8 cellular contexts compared by ENCODE assay signal in genomic region chr14:95518045-95518751, GRCh38. TPM values are rescaled to one million over a fixed set of nuclear protein-coding genes. Genes with fewer than 3 reads are reported as not detected.
DNase-seq lines count a peak whose midpoint lies in the region; ATAC-seq and TF ChIP-seq lines count a peak whose summit lies in the region.

No MANE protein-coding gene starts in this region.

- H3K36me3 ChIP-seq in adipocyte (ENCODE audit: control insufficient read depth, insufficient read depth, low read length, severe bottlenecking) (no peaks in the 10 kb centered on the region), neutrophil (no peaks in the 10 kb centered on the region)

- H3K4me1 ChIP-seq in adipocyte (ENCODE audit: control insufficient read depth, insufficient read depth, low read length) (peaks cover 71% of the 10 kb centered on the region), neutrophil (ENCODE audit: control insufficient read depth in 1 of 2, insufficient read depth in 1 of 2, low read depth in 1 of 2, low read length in 1 of 2) (peaks cover 80 to 98% of the 10 kb centered on the region in 2 experiments)

- no peaks in the 10 kb centered on the region for H3K27me3 ChIP-seq in adipocyte (replicated peaks; ENCODE audit: control insufficient read depth, insufficient read depth, low read length)
- H3K27me3 ChIP-seq in neutrophil = no peaks in the 10 kb centered on the region

- H3K9me3 ChIP-seq in adipocyte (ENCODE audit: control insufficient read depth, low read length) (no peaks in the 10 kb centered on the region), neutrophil (no peaks in the 10 kb centered on the region)

- peak overlapping the region; percentile 15 for H3K9ac ChIP-seq in adipocyte (ENCODE audit: low read length)

- in situ Hi-C loops in KBM-7 (cut with MboI; ENCODE audit: low pct_unique_long_range_greater_than_20kb, low sequenced_read_pairs) = no loop called here

- peak overlapping the region; percentile 88 for H3K27ac ChIP-seq in neutrophil

- DNase-seq in M059J (ENCODE audit: low read depth) = peak; percentile 36
- DNase-seq in adipocyte (ENCODE audit: low read depth) = peak; percentile 47
- no peak for DNase-seq in globus pallidus (ENCODE audit: low spot score)
- no peak for DNase-seq in 8988T
- no peak for DNase-seq in SHP77 treated with DMSO at 0.1 percent for 48 hours (lab: John Stamatoyannopoulos, UW)
- no peak for DNase-seq in KBM-7

- peak; percentile 48 for ATAC-seq in GM18517 (IDR thresholded peaks at IDR 0.05; ENCODE audit: unreplicated experiment)

- H3K4me3 ChIP-seq in adipocyte (ENCODE audit: low read length) (no peak overlapping the region), neutrophil (ENCODE audit: low read depth in 1 of 2, low read length in 1 of 2) (no peak overlapping the region)

- no peak for TF ChIP-seq CTCF in neutrophil (IDR thresholded peaks at IDR 0.05)

RNA-seq across cellular contexts. Expression of gene SYNE3, which starts 1.7 kb away (rescaled TPM):
- total RNA-seq in M059J (2014; rRNA removed; shearing (Covaris generic)) = 0.44 and 2.8 TPM in 2 replicates

RNA-seq across cellular contexts. Expression of gene GLRX5, which starts 16.7 kb away (rescaled TPM):
- 40.9 and 57.1 TPM in 2 replicates for total RNA-seq in M059J (2014; rRNA removed; shearing (Covaris generic))

Comparison
In these comparisons a context has a peak if more than half of its experiments do, and no peak if none do; other contexts are left out.
1. DNase-seq: peak in M059J (single experiment) and adipocyte (single experiment); none in globus pallidus (single experiment), 8988T (single experiment), SHP77 treated with DMSO at 0.1 percent for 48 hours (single experiment) and KBM-7 (single experiment).